Comparison of ENCODE assay signal across 22 cellular contexts in genomic region chr17:17576772-17577234, GRCh38. TPM values are rescaled to one million over a fixed set of nuclear protein-coding genes. Genes with fewer than 3 reads are reported as not detected.
A peak's percentile ranks its signal among the peaks of the same experiment; 100 is the strongest.
DNase-seq lines count a peak whose midpoint lies in the region; ATAC-seq and TF ChIP-seq lines count a peak whose summit lies in the region.
"Had no signal": no experiment of that assay in that cellular context is flagged by ENCODE, and none has a peak within 500 bp of the region (broad histone marks: within the 10 kb centered on the region; RNA-seq: fewer than 3 reads in every experiment).

No MANE protein-coding gene starts in this region.

- DNase-seq in EH (ENCODE audit: low read depth) (peak; percentile 46), WERI-Rb-1 (no peak), kidney glomerular epithelial cell (lab: John Stamatoyannopoulos, UW) (peak; percentile 90), prostate gland (ENCODE audit: low spot score) (no peak), GM19238 (ENCODE audit: insufficient read length, low spot score) (no peak)
- no peak for DNase-seq in CD4-positive, alpha-beta memory T cell
- DNase-seq: activated CD8-positive, alpha-beta T cell treated with anti-CD3 and anti-CD28 coated beads, Interleukin-2, amount 10 ng/mL, durations not matched to agents 7 days and 5 days; GDM1; NCI-H1048; NCI-H187; NCI-H524 treated with DMSO at 0.1 percent for 48 hours; posterior cingulate gyrus; stimulated activated CD8-positive, alpha-beta memory T cell treated with anti-CD3 and anti-CD28 coated beads, Interleukin-4, amount 100 ng/mL, for 48 hours; T-cell had no signal

- peaks cover 13% of the 10 kb centered on the region for H3K36me3 ChIP-seq in WERI-Rb-1
- H3K36me3 ChIP-seq in prostate gland = no peaks in the 10 kb centered on the region
- H3K36me3 ChIP-seq in CD4-positive, alpha-beta memory T cell (ENCODE audit: insufficient read depth, low read length) = peaks cover 3% of the 10 kb centered on the region
- peaks cover 0 to 30% of the 10 kb centered on the region in 2 donors for H3K36me3 ChIP-seq in gastroesophageal sphincter

- intact Hi-C loops in prostate gland (cut with DNase I) = no loop called here
- intact Hi-C loops in CD4-positive, alpha-beta memory T cell (cut with micrococcal nuclease) = no loop called here

- CTCF ChIA-PET in CD4-positive, alpha-beta memory T cell (lab: Charles Lee; ENCODE audit: partially characterized antibody) = interaction anchor here (1.5 kb wide), 1 partner anchor 37 kb away, joined by 3 read pairs; no protein-coding TSS in a partner anchor

- TF ChIP-seq CTCF in WERI-Rb-1 (IDR thresholded peaks at IDR 0.05; ENCODE audit: low read depth, low read length) (no peak), prostate gland (IDR thresholded peaks at IDR 0.05) (no peak), gastroesophageal sphincter (IDR thresholded peaks at IDR 0.05) (no peak)

- POLR2A ChIA-PET in CD4-positive, alpha-beta memory T cell (lab: Charles Lee; ENCODE audit: partially characterized antibody) = interaction anchor here (1.0 kb wide), 1 partner anchor 15 kb away, joined by 4 read pairs; the partner anchor contains the start of gene PEMT

- no peak for ATAC-seq in HG02938 (IDR thresholded peaks at IDR 0.05; ENCODE audit: unreplicated experiment)
- no peak for ATAC-seq in gastroesophageal sphincter
- ATAC-seq: activated CD4-positive, CD25-positive, alpha-beta regulatory T cell treated with anti-CD3 and anti-CD28 coated beads, Interleukin-2, amount 50 U/mL, for 24 hours; activated CD8-positive, alpha-beta T cell treated with anti-CD3 and anti-CD28 coated beads, Interleukin-2, amount 10 ng/mL, durations not matched to agents 7 days and 5 days; Panc1; T-cell had no signal

- no peaks in the 10 kb centered on the region for H3K27me3 Mint-ChIP-seq in CD4-positive, alpha-beta memory T cell
- H3K27me3 Mint-ChIP-seq: B cell, T-cell had no signal

- 58% methylated on average over 13 of the region's 13 CpGs for WGBS in prostate gland
- WGBS in gastroesophageal sphincter (ENCODE audit: low coverage in 1 of 2), 2 donors = 60 to 82% methylated on average over 1 to 5 of the region's 13 CpGs

- H3K27me3 ChIP-seq in WERI-Rb-1 (ENCODE audit: insufficient read depth, low read depth, severe bottlenecking) (no peaks in the 10 kb centered on the region), prostate gland (replicated peaks; ENCODE audit: insufficient read depth) (no peaks in the 10 kb centered on the region), gastroesophageal sphincter (no peaks in the 10 kb centered on the region)
- H3K27me3 ChIP-seq in CD4-positive, alpha-beta memory T cell (ENCODE audit: insufficient read depth, low read length) = no peaks in the 10 kb centered on the region
- H3K27me3 ChIP-seq: esophagus muscularis mucosa had no signal

- no peaks in the 10 kb centered on the region for H3K9me3 Mint-ChIP-seq in CD4-positive, alpha-beta memory T cell
- H3K9me3 Mint-ChIP-seq: nephron, T-cell had no signal

- H3K27ac ChIP-seq in WERI-Rb-1 = peak overlapping the region; percentile 73
- peak overlapping the region; percentile 76 to 77 for H3K27ac ChIP-seq in prostate gland
- no peak overlapping the region for H3K27ac ChIP-seq in CD4-positive, alpha-beta memory T cell (ENCODE audit: low read depth, low read length)
- H3K27ac ChIP-seq in gastroesophageal sphincter = no peak overlapping the region
- H3K27ac ChIP-seq: esophagus muscularis mucosa had no signal

- H3K4me1 ChIP-seq in prostate gland (replicated peaks) = no peaks in the 10 kb centered on the region
- H3K4me1 ChIP-seq in CD4-positive, alpha-beta memory T cell (ENCODE audit: insufficient read depth, low read length) = no peaks in the 10 kb centered on the region
- no peaks in the 10 kb centered on the region for H3K4me1 ChIP-seq in gastroesophageal sphincter
- H3K4me1 ChIP-seq: esophagus muscularis mucosa had no signal

- H3K9me3 ChIP-seq in WERI-Rb-1 (ENCODE audit: severe bottlenecking) (no peaks in the 10 kb centered on the region), prostate gland (no peaks in the 10 kb centered on the region), gastroesophageal sphincter (no peaks in the 10 kb centered on the region)
- no peaks in the 10 kb centered on the region for H3K9me3 ChIP-seq in CD4-positive, alpha-beta memory T cell (ENCODE audit: control insufficient read depth in 1 of 2, low read length in 2 of 2)
- H3K9me3 ChIP-seq: esophagus muscularis mucosa had no signal

- no peak for TF ChIP-seq POLR2A in prostate gland (IDR thresholded peaks at IDR 0.05)
- no peak for TF ChIP-seq POLR2A in gastroesophageal sphincter (IDR thresholded peaks at IDR 0.05)

- H3K4me1 Mint-ChIP-seq in CD4-positive, alpha-beta memory T cell = peaks cover 0 to 2% (median 0%) of the 10 kb centered on the region in 4 donors
- H3K4me1 Mint-ChIP-seq: B cell had no signal

- H3K27ac Mint-ChIP-seq in CD4-positive, alpha-beta memory T cell = no peak overlapping the region
- H3K27ac Mint-ChIP-seq: activated CD8-positive, alpha-beta T cell treated with anti-CD3 and anti-CD28 coated beads, Interleukin-2, amount 10 ng/mL, durations not matched to agents 7 days and 5 days; B cell; brain; T-cell had no signal

- peaks cover 0 to 6% of the 10 kb centered on the region in 2 donors for H3K36me3 Mint-ChIP-seq in CD4-positive, alpha-beta memory T cell
- H3K36me3 Mint-ChIP-seq: brain had no signal

- no peak overlapping the region for H3K4me3 ChIP-seq in WERI-Rb-1 (ENCODE audit: low read depth, low read length)
- H3K4me3 ChIP-seq in prostate gland = no peak overlapping the region
- no peak overlapping the region for H3K4me3 ChIP-seq in CD4-positive, alpha-beta memory T cell (ENCODE audit: low read length in 2 of 2)
- no peak overlapping the region for H3K4me3 ChIP-seq in gastroesophageal sphincter
- H3K4me3 ChIP-seq: esophagus muscularis mucosa had no signal

- no peak for TF ChIP-seq EP300 in gastroesophageal sphincter (IDR thresholded peaks at IDR 0.05)

- H3K4me3 Mint-ChIP-seq in CD4-positive, alpha-beta memory T cell = no peak overlapping the region
- H3K4me3 Mint-ChIP-seq: activated CD8-positive, alpha-beta T cell treated with anti-CD3 and anti-CD28 coated beads, Interleukin-2, amount 10 ng/mL, durations not matched to agents 7 days and 5 days; B cell; brain; nephron; T-cell had no signal

RNA-seq across cellular contexts. Expression of gene PEMT, which starts 14.7 kb away (rescaled TPM):
- total RNA-seq in prostate gland (100 to 1,000 TPM in 1 of 2 donors, 10 to 100 TPM in 1; 67.0 to 145 TPM), gastroesophageal sphincter (10 to 100 TPM in 3 of 4 donors, 1 to 10 TPM in 1; 8.6 to 20.7 (median 17.5) TPM)
- total RNA-seq in CD4-positive, alpha-beta memory T cell = 10 to 100 TPM; 11.6 to 13.8 TPM
- polyA plus RNA-seq in CD4-positive, alpha-beta memory T cell = 10 to 100 TPM; 25.2 to 39.0 TPM

Comparison
In these comparisons a context has a peak if more than half of its experiments do, and no peak if none do; other contexts are left out.
1. DNase-seq: peak in EH (single experiment) and kidney glomerular epithelial cell (single experiment); none in WERI-Rb-1 (single experiment), prostate gland (single experiment), CD4-positive, alpha-beta memory T cell (0 of 5) and GM19238 (single experiment).
2. H3K27ac ChIP-seq: peak in WERI-Rb-1 (single experiment) and prostate gland (2 of 2); none in CD4-positive, alpha-beta memory T cell (single experiment) and gastroesophageal sphincter (0 of 4).